ENCODE assay signal across 8 cellular contexts in genomic region chr19:4639531-4640246, GRCh38. TPM values are rescaled to one million over a fixed set of nuclear protein-coding genes. Genes with fewer than 3 reads are reported as not detected.
DNase-seq lines count a peak whose midpoint lies in the region; ATAC-seq and TF ChIP-seq lines count a peak whose summit lies in the region.

No MANE protein-coding gene starts in this region.

- no peak for TF ChIP-seq EP300 in transverse colon (IDR thresholded peaks at IDR 0.05; ENCODE audit: low read depth)

- peaks cover 6% of the 10 kb centered on the region for H3K4me1 ChIP-seq in cardiac muscle cell (ENCODE audit: low read depth)
- H3K4me1 ChIP-seq in transverse colon: peaks cover 18 to 41% (median 33%) of the 10 kb centered on the region in 4 donors

- ATAC-seq in Right ventricle myocardium inferior: no peak

- WGBS in lower leg skin, 2 donors: 7 to 9% methylated on average over 28 to 29 of the region's 39 CpGs
- WGBS in transverse colon (ENCODE audit: low coverage in 1 of 2), 2 donors: 9% methylated on average over 20 of the region's 39 CpGs; no CpG with 5 or more reads in 1 of the 2 donors

- H3K36me3 ChIP-seq in cardiac muscle cell (no peaks in the 10 kb centered on the region), brain microvascular endothelial cell (replicated peaks) (no peaks in the 10 kb centered on the region), transverse colon (no peaks in the 10 kb centered on the region)

- TF ChIP-seq CTCF in cardiac muscle cell (IDR thresholded peaks at IDR 0.05; ENCODE audit: low read depth, low read length): no peak
- no peak for TF ChIP-seq CTCF in brain microvascular endothelial cell (IDR thresholded peaks at IDR 0.05; ENCODE audit: low read depth, low read length, missing control alignments)
- no peak for TF ChIP-seq CTCF in lower leg skin (IDR thresholded peaks at IDR 0.05)
- no peak for TF ChIP-seq CTCF in transverse colon (IDR thresholded peaks at IDR 0.05)

- H3K4me3 ChIP-seq in cardiac muscle cell: peak overlapping the region; percentile 61
- H3K4me3 ChIP-seq in brain microvascular endothelial cell (ENCODE audit: low read depth, low read length): peak overlapping the region; percentile 85
- peak overlapping the region; percentile 47 for H3K4me3 ChIP-seq in lower leg skin (ENCODE audit: low read depth, poor library complexity, severe bottlenecking)
- peak overlapping the region; percentile 68 to 84 (median 73) for H3K4me3 ChIP-seq in transverse colon

- in situ Hi-C loops in brain microvascular endothelial cell (cut with HindIII; ENCODE audit: low pct_ligation_motif_present, low sequenced_read_pairs) (no loop called here), transverse colon (cut with MboI; ENCODE audit: low pct_ligation_motif_present in 1 of 4, low pct_unique_long_range_greater_than_20kb in 1 of 4, low sequenced_read_pairs in 3 of 4) (no loop called here)

- H3K9me3 ChIP-seq in cardiac muscle cell (ENCODE audit: low read depth): no peaks in the 10 kb centered on the region
- H3K9me3 ChIP-seq in transverse colon: no peaks in the 10 kb centered on the region

- TF ChIP-seq POLR2A in lower leg skin (IDR thresholded peaks at IDR 0.05) (no peak), transverse colon (IDR thresholded peaks at IDR 0.05) (no peak)

- DNase-seq in cardiac muscle cell (ENCODE audit: low read depth in 1 of 2, low spot score in 1 of 2): no peak
- no peak for DNase-seq in Right ventricle myocardium inferior (ENCODE audit: missing footprints)
- peak; percentile 88 for DNase-seq in HuH-7.5 (ENCODE audit: low spot score)
- DNase-seq in brain microvascular endothelial cell: no peak
- DNase-seq in lower leg skin (ENCODE audit: low spot score in 2 of 2): peak in 1 of 2 donors; percentile 91
- peak; percentile 34 for DNase-seq in transverse colon
- DNase-seq in A172 (ENCODE audit: low spot score): no peak
- DNase-seq in NCI-H345 (lab: John Stamatoyannopoulos, UW): no peak

- H3K27me3 ChIP-seq in cardiac muscle cell (no peaks in the 10 kb centered on the region), brain microvascular endothelial cell (replicated peaks) (no peaks in the 10 kb centered on the region), transverse colon (peaks cover 9% of the 10 kb centered on the region)

- intact Hi-C loops in Right ventricle myocardium inferior (cut with DNase I): no loop called here
- intact Hi-C loops in lower leg skin (cut with DNase I; ENCODE audit: low total_unique reads): loop anchor here (5.0 kb wide), 2 partner anchors 67 to 82 kb away; partner anchors contain the start of gene SEMA6B
- intact Hi-C loops in transverse colon (cut with DNase I; ENCODE audit: low total_unique reads): loop anchor here (5.0 kb wide), 2 partner anchors 62 to 82 kb away; partner anchors contain the start of gene SEMA6B

- H3K27ac ChIP-seq in cardiac muscle cell (no peak overlapping the region), brain microvascular endothelial cell (peak overlapping the region; percentile 33), transverse colon (peak overlapping the region; percentile 78 to 89 (median 82))

RNA-seq across cellular contexts. Expression of gene TNFAIP8L1, which starts 0.4 kb away (rescaled TPM):
- 2.2 and 18.1 TPM in 2 replicates for total RNA-seq in cardiac muscle cell
- polyA plus RNA-seq in cardiac muscle cell: 5.1 and 18.7 TPM in 2 replicates
- 4.4 TPM for total RNA-seq in Right ventricle myocardium inferior
- total RNA-seq in lower leg skin: 10 to 100 TPM in 1 of 4 donors, 1 to 10 TPM in 3; 3.1 to 11.6 (median 7.0) TPM
- total RNA-seq in transverse colon: 10 to 100 TPM in 1 of 4 donors, 1 to 10 TPM in 3; 4.5 to 12.0 (median 8.5) TPM
- 7.5 and 9.5 TPM in 2 replicates for total RNA-seq in A172 (2014; rRNA removed; shearing (Covaris generic))

RNA-seq across cellular contexts. Expression of gene MYDGF, which starts 30.5 kb away (rescaled TPM):
- total RNA-seq in cardiac muscle cell: 47.9 and 107 TPM in 2 replicates
- 122 and 206 TPM in 2 replicates for polyA plus RNA-seq in cardiac muscle cell
- total RNA-seq in Right ventricle myocardium inferior: 29.8 TPM
- 10 to 100 TPM; 25.9 to 56.0 (median 29.6) TPM for total RNA-seq in lower leg skin
- total RNA-seq in transverse colon: 10 to 100 TPM in 2 of 4 donors, 1 to 10 TPM in 2; 3.6 to 44.5 (median 22.0) TPM
- total RNA-seq in A172 (2014; rRNA removed; shearing (Covaris generic)): 200 and 211 TPM in 2 replicates

Comparison
In these comparisons a context has a peak if more than half of its experiments do, and no peak if none do; other contexts are left out.
1. DNase-seq: peak in HuH-7.5 (single experiment) and transverse colon (single experiment); none in cardiac muscle cell (0 of 2), Right ventricle myocardium inferior (single experiment), brain microvascular endothelial cell (single experiment), A172 (single experiment) and NCI-H345 (single experiment).
2. Peak in every context shown above with its lines, with median percentiles within 50 percentile points of each other: H3K4me3 ChIP-seq.